Comparison of ENCODE assay signal across 19 cellular contexts in the genomic region with DNA sequence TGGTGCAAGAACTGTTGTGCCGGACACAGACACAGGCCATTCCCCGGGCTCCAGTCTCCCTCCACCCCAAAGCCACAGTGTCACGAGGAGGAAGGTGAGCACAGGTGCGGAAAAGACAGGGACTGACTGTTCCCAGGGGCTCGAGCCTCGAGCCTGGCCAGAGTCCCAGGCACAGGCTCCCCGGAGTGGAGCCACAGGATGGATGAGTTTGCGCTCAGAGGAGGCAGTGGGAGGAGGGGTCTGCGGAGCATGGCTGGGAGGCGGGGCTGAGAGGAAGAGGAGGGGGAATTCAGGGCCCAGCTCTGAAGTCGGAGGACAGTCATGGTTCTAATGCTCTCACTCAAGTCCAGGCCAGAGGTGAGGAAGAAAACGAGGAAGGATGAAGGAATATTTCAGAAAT.
"Had no signal": no experiment of that assay in that cellular context is flagged by ENCODE, and none has a peak within 500 bp of the region (broad histone marks: within the 10 kb centered on the region; RNA-seq: fewer than 3 reads in every experiment).

No MANE protein-coding gene starts in this region.

- H3K9me3 ChIP-seq: gastrocnemius medialis, neutrophil, psoas muscle, right lobe of liver, thoracic aorta, transverse colon had no signal

- H3K27ac ChIP-seq: gastrocnemius medialis, heart right ventricle, neutrophil, psoas muscle, right lobe of liver, thoracic aorta, transverse colon had no signal

- H3K4me1 ChIP-seq: gastrocnemius medialis, heart right ventricle, psoas muscle, right lobe of liver, transverse colon had no signal

- H3K36me3 ChIP-seq: gastrocnemius medialis, heart right ventricle, neutrophil, right lobe of liver, thoracic aorta, transverse colon had no signal

- H3K27me3 ChIP-seq: gastrocnemius medialis, neutrophil, right lobe of liver, transverse colon had no signal

- DNase-seq: effector memory CD4-positive, alpha-beta T cell; gastrocnemius medialis; heart right ventricle; hypothalamus; kidney glomerular epithelial cell; mammary epithelial cell; naive thymus-derived CD4-positive, alpha-beta T cell; nephron progenitor cell; psoas muscle; retina; right lobe of liver; stimulated activated CD4-positive, alpha-beta T cell treated with anti-CD3 and anti-CD28 coated beads, Interleukin-15, amount 100 ng/mL, for 24 hours; stimulated activated CD4-positive, alpha-beta T cell treated with anti-CD3 and anti-CD28 coated beads, Interleukin-1b, Interleukin-23, amount 100 ng/mL, for 48 hours; stimulated activated CD4-positive, alpha-beta T cell treated with anti-CD3 and anti-CD28 coated beads, Interleukin-4, amount 100 ng/mL, for 24 hours; stimulated activated naive CD8-positive, alpha-beta T cell treated with anti-CD3 and anti-CD28 coated beads, Interleukin-15, amount 100 ng/mL, for 72 hours; substantia nigra; transverse colon had no signal

- H3K4me3 ChIP-seq: gastrocnemius medialis, heart right ventricle, psoas muscle, right lobe of liver, thoracic aorta, transverse colon had no signal
